ENCODE assay signal across 20 cellular contexts in the genomic region with DNA sequence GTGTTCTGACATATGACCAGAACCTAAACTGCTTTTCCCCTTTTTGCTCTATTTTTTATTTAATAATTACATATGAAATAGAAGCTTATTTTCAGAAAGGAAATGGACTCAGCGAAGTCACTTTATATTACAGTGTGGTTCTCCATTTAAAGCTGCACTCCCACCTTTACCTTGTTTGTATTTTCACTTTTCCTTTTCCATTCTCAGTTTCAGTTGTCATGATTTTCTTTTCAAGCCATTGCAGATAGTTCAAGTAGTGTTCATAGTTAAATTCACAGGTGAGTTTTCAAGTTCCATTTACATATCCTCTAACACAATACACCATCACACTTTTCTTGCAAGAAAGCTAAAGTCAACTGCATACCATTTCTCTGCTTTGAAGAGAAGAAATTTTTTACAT.
DNase-seq lines count a peak whose midpoint lies in the region; ATAC-seq and TF ChIP-seq lines count a peak whose summit lies in the region.
"Had no signal": no experiment of that assay in that cellular context is flagged by ENCODE, and none has a peak within 500 bp of the region (broad histone marks: within the 10 kb centered on the region; RNA-seq: fewer than 3 reads in every experiment).

No MANE protein-coding gene starts in this region.

- no peaks in the 10 kb centered on the region for H3K9me3 ChIP-seq in sigmoid colon
- H3K9me3 ChIP-seq: colonic mucosa had no signal

- DNase-seq in GM12865 (ENCODE audit: low read depth) (peak; percentile 23), kidney glomerular epithelial cell (lab: John Stamatoyannopoulos, UW) (no peak), sigmoid colon (no peak), DMS53 (lab: John Stamatoyannopoulos, UW) (no peak), glomerular visceral epithelial cell (ENCODE audit: extremely low spot score) (no peak)
- DNase-seq: activated CD4-positive, CD25-positive, alpha-beta regulatory T cell; activated naive CD4-positive, alpha-beta T cell; C1 segment of cervical spinal cord; colonic mucosa; DMS79; glutamatergic neuron; NCI-H2029 treated with DMSO at 0.1 percent for 48 hours; NCI-H69; SW 1271 had no signal

- ATAC-seq in GM19397 (IDR thresholded peaks at IDR 0.05; ENCODE audit: unreplicated experiment) (peak; percentile 67), GM21825 (IDR thresholded peaks at IDR 0.05; ENCODE audit: unreplicated experiment) (peak; percentile 74), HG03103 (IDR thresholded peaks at IDR 0.05; ENCODE audit: low read depth, unreplicated experiment) (peak; percentile 68)
- ATAC-seq: HepG2; natural killer cell treated with Interleukin-12 subunit alpha and Interleukin-12 subunit beta and Interleukin-15 and Interleukin-18, amount 100 ng/mL, for 72 hours had no signal

- H3K36me3 ChIP-seq in sigmoid colon, result no peaks in the 10 kb centered on the region
- H3K36me3 ChIP-seq: colonic mucosa had no signal

- 73 to 88% methylated on average over 1 of the region's 1 CpG for WGBS in sigmoid colon, 2 donors

- TF ChIP-seq EP300 in sigmoid colon (IDR thresholded peaks at IDR 0.05), result no peak

- no peak overlapping the region for H3K4me3 ChIP-seq in GM12865 (ENCODE audit: low read depth, low read length)
- H3K4me3 ChIP-seq in sigmoid colon, result no peak overlapping the region
- H3K4me3 ChIP-seq: colonic mucosa had no signal

- H3K27me3 ChIP-seq in sigmoid colon, result no peaks in the 10 kb centered on the region
- H3K27me3 ChIP-seq: colonic mucosa had no signal

- intact Hi-C loops in sigmoid colon (cut with DNase I), result no loop called here

- TF ChIP-seq CTCF in GM12865 (IDR thresholded peaks at IDR 0.05; ENCODE audit: insufficient read depth, low read depth, low read length, missing control alignments) (no peak), sigmoid colon (IDR thresholded peaks at IDR 0.05) (no peak)

- TF ChIP-seq POLR2A in sigmoid colon (IDR thresholded peaks at IDR 0.05), result no peak

- no peaks in the 10 kb centered on the region for H3K4me1 ChIP-seq in sigmoid colon
- H3K4me1 ChIP-seq: colonic mucosa had no signal

- no peak overlapping the region for H3K27ac ChIP-seq in sigmoid colon
- H3K27ac ChIP-seq: 22Rv1, colonic mucosa had no signal
